ENCODE assay signal across 29 cellular contexts in the genomic region with DNA sequence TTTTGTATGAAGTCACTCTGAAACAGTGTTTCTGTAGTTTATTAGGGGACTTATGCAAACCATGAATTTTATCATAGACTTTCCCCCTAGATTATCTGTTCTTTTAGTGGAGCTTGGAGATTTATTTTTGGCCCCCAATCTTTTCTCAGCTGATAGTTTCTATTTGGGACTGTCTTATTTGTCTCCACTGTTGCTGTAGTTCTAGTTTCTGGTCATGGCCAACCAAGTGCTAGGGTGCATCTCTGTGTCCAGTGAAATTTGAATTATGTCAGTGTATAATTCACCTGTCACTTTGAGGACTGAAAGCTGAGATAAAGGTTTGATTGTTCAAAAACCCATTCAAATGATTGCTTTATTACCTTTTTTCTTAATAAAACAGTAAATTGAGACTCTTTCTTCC.
"Had no signal": no experiment of that assay in that cellular context is flagged by ENCODE, and none has a peak within 500 bp of the region (broad histone marks: within the 10 kb centered on the region; RNA-seq: fewer than 3 reads in every experiment).

No MANE protein-coding gene starts in this region.

- H3K27ac ChIP-seq: left lung, neural progenitor cell, neutrophil, parathyroid adenoma, psoas muscle, right lobe of liver, transverse colon, upper lobe of left lung, vagina had no signal

- H3K9ac ChIP-seq: neural progenitor cell, parathyroid adenoma had no signal

- H3K4me3 ChIP-seq: left lung, lung, neural progenitor cell, psoas muscle, right lobe of liver, smooth muscle cell, transverse colon, upper lobe of left lung, vagina had no signal

- H3K27ac Mint-ChIP-seq: immature natural killer cell; mesothelial cell of epicardium; natural killer cell; nephron progenitor cell; neural progenitor cell; stimulated activated memory B cell treated with anti-CD40 and anti-IgM and Interleukin-4, amounts not matched to agents 10 μg/mL and 1 μg/mL and 100 μg/mL, for 72 hours; stimulated activated naive CD8-positive, alpha-beta T cell treated with anti-CD3 and anti-CD28 coated beads, Interleukin-15, amount 100 ng/mL, for 72 hours had no signal

- H3K4me3 Mint-ChIP-seq: immature natural killer cell; mesothelial cell of epicardium; naive B cell; natural killer cell; nephron progenitor cell; neural progenitor cell; stimulated activated memory B cell treated with anti-CD40 and anti-IgM and Interleukin-4, amounts not matched to agents 10 μg/mL and 1 μg/mL and 100 μg/mL, for 72 hours; stimulated activated naive CD8-positive, alpha-beta T cell treated with anti-CD3 and anti-CD28 coated beads, Interleukin-15, amount 100 ng/mL, for 72 hours had no signal

- H3K27me3 Mint-ChIP-seq: naive B cell; stimulated activated memory B cell treated with anti-CD40 and anti-IgM and Interleukin-4, amounts not matched to agents 10 μg/mL and 1 μg/mL and 100 μg/mL, for 72 hours; stimulated activated naive CD8-positive, alpha-beta T cell treated with anti-CD3 and anti-CD28 coated beads, Interleukin-15, amount 100 ng/mL, for 72 hours had no signal

- H3K4me1 ChIP-seq: left lung, neural progenitor cell, parathyroid adenoma, right lobe of liver, transverse colon, upper lobe of left lung, vagina had no signal

- DNase-seq: hippocampal formation; immature natural killer cell; kidney; left colon; left lung; mesendoderm; naive B cell; natural killer cell; nephron progenitor cell; occipital lobe; psoas muscle; right lobe of liver; stimulated activated CD4-positive, alpha-beta T cell treated with anti-CD3 and anti-CD28 coated beads, Interleukin-1b, Interleukin-23, amount 100 ng/mL, for 48 hours; stimulated activated CD4-positive, alpha-beta T cell treated with anti-CD3 and anti-CD28 coated beads, Interleukin-2, amount 100 ng/mL, for 48 hours; stimulated activated CD4-positive, alpha-beta T cell treated with anti-CD3 and anti-CD28 coated beads, Interleukin-4, amount 100 ng/mL, for 4 hours; stimulated activated CD8-positive, alpha-beta memory T cell treated with anti-CD3 and anti-CD28 coated beads, Interleukin-4, amount 100 ng/mL, for 48 hours; stimulated activated naive CD4-positive, alpha-beta T cell treated with Interleukin-2 at 50 U/mL for 16 hours; stimulated activated naive CD8-positive, alpha-beta T cell treated with anti-CD3 and anti-CD28 coated beads, Interleukin-15, amount 100 ng/mL, for 72 hours; substantia nigra; transverse colon; upper lobe of left lung had no signal

- ATAC-seq: left colon; left lung; natural killer cell; psoas muscle; right lobe of liver; stimulated activated memory B cell treated with anti-CD40 and anti-IgM and Interleukin-4, amounts not matched to agents 10 μg/mL and 1 μg/mL and 100 μg/mL, for 72 hours; stimulated activated naive CD8-positive, alpha-beta T cell treated with anti-CD3 and anti-CD28 coated beads, Interleukin-15, amount 100 ng/mL, for 72 hours had no signal

- H3K9me3 ChIP-seq: left lung, neutrophil, psoas muscle, right lobe of liver, transverse colon, upper lobe of left lung, vagina had no signal

- H3K4me1 Mint-ChIP-seq: immature natural killer cell, mesothelial cell of epicardium, nephron progenitor cell, neural progenitor cell had no signal

- H3K9me3 Mint-ChIP-seq: immature natural killer cell; mesothelial cell of epicardium; naive B cell; natural killer cell; nephron progenitor cell; neural progenitor cell; stimulated activated memory B cell treated with anti-CD40 and anti-IgM and Interleukin-4, amounts not matched to agents 10 μg/mL and 1 μg/mL and 100 μg/mL, for 72 hours; stimulated activated naive CD8-positive, alpha-beta T cell treated with anti-CD3 and anti-CD28 coated beads, Interleukin-15, amount 100 ng/mL, for 72 hours had no signal

- H3K27me3 ChIP-seq: left lung, neural progenitor cell, neutrophil, right lobe of liver, transverse colon, upper lobe of left lung, vagina had no signal
